In the genomic region with DNA sequence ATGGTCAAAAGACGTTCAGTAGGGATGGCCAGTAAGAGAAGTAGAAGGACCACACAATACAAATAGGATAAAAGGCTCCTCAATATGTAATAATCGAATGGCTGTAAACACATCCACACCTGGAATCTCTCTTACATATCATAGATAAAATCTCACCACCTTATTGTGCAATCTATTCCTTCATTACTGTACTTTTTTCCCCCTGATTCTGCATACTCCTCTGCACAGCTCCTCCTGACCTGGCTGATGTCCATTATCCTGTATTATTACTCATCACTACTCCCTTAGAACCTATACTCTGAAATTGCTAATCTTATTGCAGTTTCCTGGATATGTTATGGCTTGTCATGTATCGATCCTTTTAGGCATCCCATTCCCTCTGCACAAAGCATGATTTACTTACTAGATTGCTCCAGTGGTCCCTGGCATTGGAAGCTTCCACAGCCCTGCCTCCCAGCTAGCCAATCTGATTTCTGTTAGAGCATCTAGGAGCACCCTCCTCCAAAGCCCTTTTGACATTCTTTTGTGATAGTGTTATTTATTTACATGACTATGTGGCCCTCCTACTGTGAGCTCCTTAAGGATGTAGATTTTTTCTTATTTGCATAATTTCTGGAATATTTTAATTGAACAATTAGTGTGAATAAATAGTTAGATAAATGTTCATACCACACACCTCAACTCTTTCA, we compare ENCODE assay signal across 1 cellular context.
TF ChIP-seq lines count a peak whose summit lies in the region.

No MANE protein-coding gene starts in this region.

TF ChIP-seq in HCT116, 20 proteins besides CTCF, POLR2A, EP300 and RAD21:
- TF ChIP-seq ZFX (IDR thresholded peaks at IDR 0.05), result no peak
- TF ChIP-seq JUND (IDR thresholded peaks at IDR 0.05), result no peak
- no peak for TF ChIP-seq YY1 (IDR thresholded peaks at IDR 0.05; ENCODE audit: extremely low read depth, insufficient replicate concordance, low read depth, low read length)
- no peak for TF ChIP-seq SRF (IDR thresholded peaks at IDR 0.05; ENCODE audit: low read depth)
- no peak for TF ChIP-seq EZH2 (IDR thresholded peaks at IDR 0.05)
- no peak for TF ChIP-seq SP1 (IDR thresholded peaks at IDR 0.05; ENCODE audit: low read depth)
- no peak for TF ChIP-seq EGR1 (IDR thresholded peaks at IDR 0.05; ENCODE audit: low read depth)
- TF ChIP-seq, protein P1, sequence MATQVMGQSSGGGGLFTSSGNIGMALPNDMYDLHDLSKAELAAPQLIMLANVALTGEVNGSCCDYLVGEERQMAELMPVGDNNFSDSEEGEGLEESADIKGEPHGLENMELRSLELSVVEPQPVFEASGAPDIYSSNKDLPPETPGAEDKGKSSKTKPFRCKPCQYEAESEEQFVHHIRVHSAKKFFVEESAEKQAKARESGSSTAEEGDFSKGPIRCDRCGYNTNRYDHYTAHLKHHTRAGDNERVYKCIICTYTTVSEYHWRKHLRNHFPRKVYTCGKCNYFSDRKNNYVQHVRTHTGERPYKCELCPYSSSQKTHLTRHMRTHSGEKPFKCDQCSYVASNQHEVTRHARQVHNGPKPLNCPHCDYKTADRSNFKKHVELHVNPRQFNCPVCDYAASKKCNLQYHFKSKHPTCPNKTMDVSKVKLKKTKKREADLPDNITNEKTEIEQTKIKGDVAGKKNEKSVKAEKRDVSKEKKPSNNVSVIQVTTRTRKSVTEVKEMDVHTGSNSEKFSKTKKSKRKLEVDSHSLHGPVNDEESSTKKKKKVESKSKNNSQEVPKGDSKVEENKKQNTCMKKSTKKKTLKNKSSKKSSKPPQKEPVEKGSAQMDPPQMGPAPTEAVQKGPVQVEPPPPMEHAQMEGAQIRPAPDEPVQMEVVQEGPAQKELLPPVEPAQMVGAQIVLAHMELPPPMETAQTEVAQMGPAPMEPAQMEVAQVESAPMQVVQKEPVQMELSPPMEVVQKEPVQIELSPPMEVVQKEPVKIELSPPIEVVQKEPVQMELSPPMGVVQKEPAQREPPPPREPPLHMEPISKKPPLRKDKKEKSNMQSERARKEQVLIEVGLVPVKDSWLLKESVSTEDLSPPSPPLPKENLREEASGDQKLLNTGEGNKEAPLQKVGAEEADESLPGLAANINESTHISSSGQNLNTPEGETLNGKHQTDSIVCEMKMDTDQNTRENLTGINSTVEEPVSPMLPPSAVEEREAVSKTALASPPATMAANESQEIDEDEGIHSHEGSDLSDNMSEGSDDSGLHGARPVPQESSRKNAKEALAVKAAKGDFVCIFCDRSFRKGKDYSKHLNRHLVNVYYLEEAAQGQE (IDR thresholded peaks at IDR 0.05; ENCODE audit: low read depth), result no peak
- TF ChIP-seq CEBPB (IDR thresholded peaks at IDR 0.05; ENCODE audit: low read depth), result no peak
- TF ChIP-seq CBX3 (IDR thresholded peaks at IDR 0.05; ENCODE audit: low read depth), result no peak
- TF ChIP-seq FOSL1 (IDR thresholded peaks at IDR 0.05; ENCODE audit: low read depth), result no peak
